Comparison of ENCODE assay signal across 7 cellular contexts in the genomic region with DNA sequence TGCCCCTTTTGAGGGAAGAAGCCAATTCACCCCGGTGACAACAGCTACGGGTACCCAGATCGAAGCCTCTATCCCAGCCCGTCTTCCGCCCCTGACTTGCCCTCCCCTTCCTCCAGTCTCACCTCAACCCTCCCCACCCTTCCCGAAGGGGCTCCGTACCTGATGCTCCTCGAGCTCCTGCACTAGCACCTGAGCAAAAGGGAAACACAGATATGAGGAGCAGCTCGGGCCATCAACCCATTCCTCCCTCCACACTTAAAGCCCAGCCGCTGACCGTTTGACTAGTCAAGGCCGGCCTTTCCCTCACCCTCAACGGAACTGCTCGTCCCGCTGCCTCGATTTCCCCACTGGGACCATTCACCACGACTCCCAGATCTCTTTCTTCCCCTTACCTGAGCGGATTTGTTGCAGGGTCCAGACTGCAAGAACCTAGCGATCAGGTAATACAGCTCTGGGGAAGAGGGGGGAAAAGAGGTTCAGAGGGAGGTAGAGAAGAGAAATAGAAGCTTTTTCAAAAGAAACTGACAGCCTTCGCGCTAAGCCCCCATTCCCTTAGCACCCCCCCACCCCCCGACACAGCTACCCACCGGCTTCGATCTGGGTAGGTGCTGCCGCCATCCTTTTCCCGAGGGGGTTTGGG. TPM values are rescaled to one million over a fixed set of nuclear protein-coding genes. Genes with fewer than 3 reads are reported as not detected.
DNase-seq lines count a peak whose midpoint lies in the region; ATAC-seq and TF ChIP-seq lines count a peak whose summit lies in the region.

No MANE protein-coding gene starts in this region.

- peak; percentile 32 for DNase-seq in GM23338 (ENCODE audit: low spot score)
- peak; percentile 5 for DNase-seq in NCI-H748 treated with DMSO at 0.1 percent for 48 hours (lab: John Stamatoyannopoulos, UW)
- peak; percentile 12 for DNase-seq in activated T-helper 2 cell treated with anti-CD3 and anti-CD28 coated beads, Interferon-gamma antibody, Interleukin-2, Interleukin-4, amounts not matched to agents 10 μg/mL and 5 μg/mL and 100 μg/mL, durations not matched to agents 14 hours and 24 hours and 36 hours (ENCODE audit: low spot score)
- peak in 1 of 2 donors; percentile 23 for DNase-seq in foreskin keratinocyte
- DNase-seq in osteoblast (ENCODE audit: insufficient read length, low spot score, missing footprints): peak; percentile 43

- H2AFZ ChIP-seq in GM23338 (no peak overlapping the region), osteoblast (ENCODE audit: low read length) (peak overlapping the region; percentile 77)

- H3K27ac ChIP-seq in GM23338 (ENCODE audit: low read depth): no peak overlapping the region
- no peak overlapping the region for H3K27ac ChIP-seq in foreskin keratinocyte
- peak overlapping the region; percentile 44 for H3K27ac ChIP-seq in osteoblast (ENCODE audit: low read depth, low read length)

- no peaks in the 10 kb centered on the region for H3K9me2 ChIP-seq in GM23338 (ENCODE audit: insufficient read depth)

- H3F3A ChIP-seq in GM23338 (replicated peaks; ENCODE audit: low read depth): no peaks in the 10 kb centered on the region

- peaks cover 6% of the 10 kb centered on the region; the same call in 2 of the 3 replicates for H3K4me1 Mint-ChIP-seq in GM23338
- H3K4me1 Mint-ChIP-seq in activated T-helper 2 cell treated with anti-CD3 and anti-CD28 coated beads, Interferon-gamma antibody, Interleukin-2, Interleukin-4, amounts not matched to agents 10 μg/mL and 5 μg/mL and 100 μg/mL, durations not matched to agents 14 hours and 24 hours and 36 hours (ENCODE audit: low read depth): peaks cover 17% of the 10 kb centered on the region

- H3K4me3 Mint-ChIP-seq in GM23338: peak overlapping the region; percentile 93
- H3K4me3 Mint-ChIP-seq in activated T-helper 2 cell treated with anti-CD3 and anti-CD28 coated beads, Interferon-gamma antibody, Interleukin-2, Interleukin-4, amounts not matched to agents 10 μg/mL and 5 μg/mL and 100 μg/mL, durations not matched to agents 14 hours and 24 hours and 36 hours (ENCODE audit: low read depth): peak overlapping the region; percentile 92

- H3K79me2 ChIP-seq in GM23338 (replicated peaks; ENCODE audit: insufficient read depth): peaks cover 38% of the 10 kb centered on the region
- H3K79me2 ChIP-seq in osteoblast (ENCODE audit: insufficient read depth, low read length): peaks cover 24% of the 10 kb centered on the region

- no peaks in the 10 kb centered on the region for H3K9me3 ChIP-seq in osteoblast (ENCODE audit: low read depth, low read length)

- H3K4me2 ChIP-seq in GM23338 (peak overlapping the region; percentile 78), osteoblast (ENCODE audit: insufficient read depth, low read length) (peak overlapping the region; percentile 81)

- H3K27me3 Mint-ChIP-seq in GM23338 (ENCODE audit: insufficient read depth, low read depth, poor library complexity): no peaks in the 10 kb centered on the region
- H3K27me3 Mint-ChIP-seq in activated T-helper 2 cell treated with anti-CD3 and anti-CD28 coated beads, Interferon-gamma antibody, Interleukin-2, Interleukin-4, amounts not matched to agents 10 μg/mL and 5 μg/mL and 100 μg/mL, durations not matched to agents 14 hours and 24 hours and 36 hours (ENCODE audit: low read depth): no peaks in the 10 kb centered on the region

- H3K4me3 ChIP-seq in GM23338 (peak overlapping the region; percentile 79), osteoblast (ENCODE audit: insufficient read depth, low read length) (peak overlapping the region; percentile 81)

- H3K9me3 Mint-ChIP-seq in GM23338: no peaks in the 10 kb centered on the region
- H3K9me3 Mint-ChIP-seq in activated T-helper 2 cell treated with anti-CD3 and anti-CD28 coated beads, Interferon-gamma antibody, Interleukin-2, Interleukin-4, amounts not matched to agents 10 μg/mL and 5 μg/mL and 100 μg/mL, durations not matched to agents 14 hours and 24 hours and 36 hours: no peaks in the 10 kb centered on the region

- H3K36me3 ChIP-seq in GM23338 (ENCODE audit: insufficient read depth): no peaks in the 10 kb centered on the region
- H3K36me3 ChIP-seq in osteoblast (ENCODE audit: insufficient read depth, low read length): no peaks in the 10 kb centered on the region

- H3K27ac Mint-ChIP-seq in GM23338: no peak overlapping the region
- peak overlapping the region; percentile 89 for H3K27ac Mint-ChIP-seq in activated T-helper 2 cell treated with anti-CD3 and anti-CD28 coated beads, Interferon-gamma antibody, Interleukin-2, Interleukin-4, amounts not matched to agents 10 μg/mL and 5 μg/mL and 100 μg/mL, durations not matched to agents 14 hours and 24 hours and 36 hours

- H3K27me3 ChIP-seq in GM23338 (ENCODE audit: insufficient read depth) (no peaks in the 10 kb centered on the region), foreskin keratinocyte (no peaks in the 10 kb centered on the region), osteoblast (ENCODE audit: insufficient read depth, low read length) (no peaks in the 10 kb centered on the region)

- H3K36me3 Mint-ChIP-seq in GM23338 (ENCODE audit: low read depth): peaks cover 6% of the 10 kb centered on the region; the same call in 1 of the 3 replicates
- peaks cover 8% of the 10 kb centered on the region for H3K36me3 Mint-ChIP-seq in activated T-helper 2 cell treated with anti-CD3 and anti-CD28 coated beads, Interferon-gamma antibody, Interleukin-2, Interleukin-4, amounts not matched to agents 10 μg/mL and 5 μg/mL and 100 μg/mL, durations not matched to agents 14 hours and 24 hours and 36 hours (ENCODE audit: low read depth)

- H3K4me1 ChIP-seq in GM23338 (ENCODE audit: insufficient read depth): 0 out of 2 replicates have a peak, but pooled peaks cover 4% of the 10 kb centered on the region
- H3K4me1 ChIP-seq in foreskin keratinocyte: peaks cover 4% of the 10 kb centered on the region
- H3K4me1 ChIP-seq in osteoblast (ENCODE audit: insufficient read depth, low read length): no peaks in the 10 kb centered on the region

- H4K20me1 ChIP-seq in GM23338 (replicated peaks; ENCODE audit: insufficient read depth) (no peaks in the 10 kb centered on the region), osteoblast (ENCODE audit: insufficient read depth, low read length) (no peaks in the 10 kb centered on the region)

- no peak for TF ChIP-seq CTCF in GM23338 (conservative IDR thresholded peaks at IDR 0.05; ENCODE audit: low read depth in 2 of 2)
- no peak for TF ChIP-seq CTCF in foreskin keratinocyte (conservative IDR thresholded peaks at IDR 0.05)
- no peak for TF ChIP-seq CTCF in osteoblast (IDR thresholded peaks at IDR 0.05; ENCODE audit: extremely low read depth, low read depth, low read length)

- intact Hi-C loops in activated T-helper 2 cell treated with anti-CD3 and anti-CD28 coated beads, Interferon-gamma antibody, Interleukin-2, Interleukin-4, amounts not matched to agents 10 μg/mL and 5 μg/mL and 100 μg/mL, durations not matched to agents 14 hours and 24 hours and 36 hours (cut with micrococcal nuclease): loop anchor here (2.0 kb wide), 1 partner anchor 394 kb away; a partner anchor contains a TSS

- ATAC-seq in GM23338 (peak; percentile 16), foreskin keratinocyte (peak; percentile 33), HG02884 (IDR thresholded peaks at IDR 0.05; ENCODE audit: unreplicated experiment) (no peak), GM21786 (IDR thresholded peaks at IDR 0.05; ENCODE audit: unreplicated experiment) (no peak)

TF ChIP-seq in GM23338, 12 proteins besides CTCF, POLR2A, EP300 and RAD21 (continues in another document):
- TF ChIP-seq EZH2 (IDR thresholded peaks at IDR 0.05; ENCODE audit: low read depth, unreplicated experiment) (no peak), JUNB (IDR thresholded peaks at IDR 0.05; ENCODE audit: unreplicated experiment) (no peak), ZNF331 (CRISPR knock-in tag; IDR thresholded peaks at IDR 0.05; ENCODE audit: low read depth) (no peak), POLR2AphosphoS5 (IDR thresholded peaks at IDR 0.05; ENCODE audit: low read depth) (no peak), CREB1 (CRISPR knock-in tag; IDR thresholded peaks at IDR 0.05; ENCODE audit: low read depth) (no peak)
- TF ChIP-seq, protein P1, sequence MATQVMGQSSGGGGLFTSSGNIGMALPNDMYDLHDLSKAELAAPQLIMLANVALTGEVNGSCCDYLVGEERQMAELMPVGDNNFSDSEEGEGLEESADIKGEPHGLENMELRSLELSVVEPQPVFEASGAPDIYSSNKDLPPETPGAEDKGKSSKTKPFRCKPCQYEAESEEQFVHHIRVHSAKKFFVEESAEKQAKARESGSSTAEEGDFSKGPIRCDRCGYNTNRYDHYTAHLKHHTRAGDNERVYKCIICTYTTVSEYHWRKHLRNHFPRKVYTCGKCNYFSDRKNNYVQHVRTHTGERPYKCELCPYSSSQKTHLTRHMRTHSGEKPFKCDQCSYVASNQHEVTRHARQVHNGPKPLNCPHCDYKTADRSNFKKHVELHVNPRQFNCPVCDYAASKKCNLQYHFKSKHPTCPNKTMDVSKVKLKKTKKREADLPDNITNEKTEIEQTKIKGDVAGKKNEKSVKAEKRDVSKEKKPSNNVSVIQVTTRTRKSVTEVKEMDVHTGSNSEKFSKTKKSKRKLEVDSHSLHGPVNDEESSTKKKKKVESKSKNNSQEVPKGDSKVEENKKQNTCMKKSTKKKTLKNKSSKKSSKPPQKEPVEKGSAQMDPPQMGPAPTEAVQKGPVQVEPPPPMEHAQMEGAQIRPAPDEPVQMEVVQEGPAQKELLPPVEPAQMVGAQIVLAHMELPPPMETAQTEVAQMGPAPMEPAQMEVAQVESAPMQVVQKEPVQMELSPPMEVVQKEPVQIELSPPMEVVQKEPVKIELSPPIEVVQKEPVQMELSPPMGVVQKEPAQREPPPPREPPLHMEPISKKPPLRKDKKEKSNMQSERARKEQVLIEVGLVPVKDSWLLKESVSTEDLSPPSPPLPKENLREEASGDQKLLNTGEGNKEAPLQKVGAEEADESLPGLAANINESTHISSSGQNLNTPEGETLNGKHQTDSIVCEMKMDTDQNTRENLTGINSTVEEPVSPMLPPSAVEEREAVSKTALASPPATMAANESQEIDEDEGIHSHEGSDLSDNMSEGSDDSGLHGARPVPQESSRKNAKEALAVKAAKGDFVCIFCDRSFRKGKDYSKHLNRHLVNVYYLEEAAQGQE (IDR thresholded peaks at IDR 0.05; ENCODE audit: unreplicated experiment): no peak

RNA-seq across cellular contexts. Expression of a gene that starts 0.7 kb away (rescaled TPM):
- total RNA-seq in GM23338 (2014; rRNA removed; shearing (Covaris generic)): 43.3 and 45.5 TPM in 2 replicates
- polyA plus RNA-seq in GM23338 (2016; fragmentation: Nextera tagmentation; extraction: Ambion mirVana) (6.0 and 6.3 TPM in 2 replicates), foreskin keratinocyte (1.1 and 1.3 TPM in 2 replicates)
- total RNA-seq in activated T-helper 2 cell treated with anti-CD3 and anti-CD28 coated beads, Interferon-gamma antibody, Interleukin-2, Interleukin-4, amounts not matched to agents 10 μg/mL and 5 μg/mL and 100 μg/mL, durations not matched to agents 14 hours and 24 hours and 36 hours: 23.6 and 27.7 TPM in 2 replicates
- total RNA-seq in foreskin keratinocyte (13.8 and 15.2 TPM in 2 replicates), osteoblast (12.4 and 18.5 TPM in 2 replicates)

Comparison
In these comparisons a context has a peak if more than half of its experiments do, and no peak if none do; other contexts are left out.
1. ATAC-seq: peak in GM23338 (single experiment) and foreskin keratinocyte (single experiment); none in HG02884 (single experiment) and GM21786 (single experiment).